In the genomic region with DNA sequence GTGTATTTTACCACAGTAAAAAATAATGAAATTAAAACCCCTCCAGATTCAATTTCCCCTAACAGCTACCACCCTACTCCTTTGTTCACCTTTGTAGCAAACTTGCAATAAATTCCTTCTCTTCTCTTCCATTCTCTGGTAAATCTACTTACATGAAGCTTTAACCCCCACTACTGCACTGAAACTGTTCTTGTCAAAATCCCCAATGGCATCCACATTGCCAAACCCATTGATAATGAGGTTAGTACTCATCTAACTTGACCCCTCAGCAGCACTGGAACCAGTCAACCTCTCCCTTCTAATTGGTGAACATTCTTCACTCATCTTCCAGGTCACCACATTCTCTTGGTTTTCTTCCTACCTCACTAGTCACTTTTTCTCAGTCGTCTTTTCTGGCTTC, we compare ENCODE assay signal across 35 cellular contexts. TPM values are rescaled to one million over a fixed set of nuclear protein-coding genes. Genes with fewer than 3 reads are reported as not detected.
"Had no signal": no experiment of that assay in that cellular context is flagged by ENCODE, and none has a peak within 500 bp of the region (broad histone marks: within the 10 kb centered on the region; RNA-seq: fewer than 3 reads in every experiment).

No MANE protein-coding gene starts in this region.

- H3K36me3 ChIP-seq: adrenal gland, ascending aorta, brain microvascular endothelial cell, breast epithelium, cardiac muscle cell had no signal

- H3K9me3 ChIP-seq: adrenal gland, ascending aorta, body of pancreas, breast epithelium had no signal

- H3K27ac ChIP-seq: adrenal gland, ascending aorta, body of pancreas, brain microvascular endothelial cell, breast epithelium, cardiac muscle cell had no signal

- H3K4me1 ChIP-seq: ascending aorta, breast epithelium had no signal

- H3K27me3 ChIP-seq: adrenal gland, ascending aorta, body of pancreas, breast epithelium, cardiac muscle cell had no signal

- FAIRE-seq: astrocyte, bronchial epithelial cell had no signal

- ATAC-seq: activated naive CD4-positive, alpha-beta T cell treated with anti-CD3 and anti-CD28 coated beads, Interleukin-2, amount 50 U/mL, for 72 hours; activated naive CD8-positive, alpha-beta T cell treated with anti-CD3 and anti-CD28 coated beads, Interleukin-2, amount 50 U/mL, for 24 hours; activated T-cell treated with anti-CD3 and anti-CD28 coated beads, Interleukin-2, amount 50 U/mL, for 4 hours; activated T-cell treated with anti-CD3 and anti-CD28 coated beads, Interleukin-2, amount 50 U/mL, for 72 hours; activated T-helper 17 cell treated with anti-CD3 and anti-CD28 coated beads, Interleukin-2, amount 50 U/mL, for 72 hours; body of pancreas had no signal

- DNase-seq: activated effector memory CD4-positive, alpha-beta T cell treated with anti-CD3 and anti-CD28 coated beads, Interleukin-2, amount 50 U/mL, for 16 hours; activated effector memory CD4-positive, alpha-beta T cell treated with Interleukin-2 at 50 U/mL for 16 hours; activated gamma-delta T cell; activated gamma-delta T cell treated with Interleukin-2 at 50 U/mL for 16 hours; activated naive CD4-positive, alpha-beta T cell; activated naive CD4-positive, alpha-beta T cell treated with anti-CD3 and anti-CD28 coated beads for 36 hours; activated naive CD4-positive, alpha-beta T cell treated with anti-CD3 and anti-CD28 coated beads, Interleukin-2, amount 10 ng/mL, durations not matched to agents 7 days and 5 days; activated naive CD4-positive, alpha-beta T cell treated with anti-CD3 and anti-CD28 coated beads, Interleukin-2, amount 50 U/mL, for 16 hours; activated naive CD4-positive, alpha-beta T cell treated with Interleukin-2 at 50 U/mL for 16 hours; activated naive CD8-positive, alpha-beta T cell treated with anti-CD3 and anti-CD28 coated beads for 36 hours; activated naive CD8-positive, alpha-beta T cell treated with anti-CD3 and anti-CD28 coated beads, Interleukin-2, amount 10 ng/mL, durations not matched to agents 7 days and 5 days; activated naive CD8-positive, alpha-beta T cell treated with anti-CD3 and anti-CD28 coated beads, Interleukin-2, amount 50 U/mL, for 24 hours; activated T-cell treated with anti-CD3 and anti-CD28 coated beads, Interleukin-2, amount 50 U/mL, for 1 hour; activated T-cell treated with anti-CD3 and anti-CD28 coated beads, Interleukin-2, amount 50 U/mL, for 24 hours; activated T-cell treated with anti-CD3 and anti-CD28 coated beads, Interleukin-2, amount 50 U/mL, for 4 hours; activated T-cell treated with anti-CD3 and anti-CD28 coated beads, Interleukin-2, amount 50 U/mL, for 48 hours; activated T-cell treated with anti-CD3 and anti-CD28 coated beads, Interleukin-2, amount 50 U/mL, for 72 hours; adrenal gland; amniotic stem cell; amygdala; anterior cingulate cortex; aorta; body of pancreas; brain microvascular endothelial cell; caudate nucleus; central memory CD4-positive, alpha-beta T cell; cerebellar nuclear complex had no signal

- H3K4me3 ChIP-seq: adrenal gland, ascending aorta, body of pancreas, breast epithelium, cardiac muscle cell had no signal

RNA-seq across cellular contexts. Expression of a gene that starts 29.6 kb away (rescaled TPM):
- total RNA-seq: activated naive CD4-positive, alpha-beta T cell treated with anti-CD3 and anti-CD28 coated beads for 36 hours; activated T-helper 2 cell treated with anti-CD3 and anti-CD28 coated beads, Interferon-gamma antibody, Interleukin-2, Interleukin-4, amounts not matched to agents 10 μg/mL and 5 μg/mL and 100 μg/mL, durations not matched to agents 14 hours and 24 hours and 36 hours had no signal
